ENCODE assay signal across 22 cellular contexts in genomic region chr7:100438172-100438571, GRCh38. TPM values are rescaled to one million over a fixed set of nuclear protein-coding genes. Genes with fewer than 3 reads are reported as not detected.
A peak's percentile ranks its signal among the peaks of the same experiment; 100 is the strongest.
DNase-seq lines count a peak whose midpoint lies in the region; ATAC-seq and TF ChIP-seq lines count a peak whose summit lies in the region.
"Had no signal": no experiment of that assay in that cellular context is flagged by ENCODE, and none has a peak within 500 bp of the region (broad histone marks: within the 10 kb centered on the region; RNA-seq: fewer than 3 reads in every experiment).

No MANE protein-coding gene starts in this region.

- TF ChIP-seq CTCF in 22Rv1 (IDR thresholded peaks at IDR 0.05) (no peak), natural killer cell (IDR thresholded peaks at IDR 0.05) (no peak), PC-3 (conservative IDR thresholded peaks at IDR 0.05; ENCODE audit: low read depth, low read length) (no peak)

- H3K27ac ChIP-seq in 22Rv1 (peak overlapping the region; percentile 100; the same call in 1 of the 2 replicates), PC-3 (ENCODE audit: low read length) (no peak overlapping the region)
- H3K27ac ChIP-seq in CD8-positive, alpha-beta memory T cell (ENCODE audit: low read depth, low read length) = no peak overlapping the region
- H3K27ac ChIP-seq: brain microvascular endothelial cell, C4-2B, pancreas had no signal

- no peaks in the 10 kb centered on the region for H3K9me3 ChIP-seq in CD8-positive, alpha-beta memory T cell (ENCODE audit: low read length)
- H3K9me3 ChIP-seq in PC-3 (ENCODE audit: low read length) = no peaks in the 10 kb centered on the region
- H3K9me3 ChIP-seq: left lung, pancreas had no signal

- ATAC-seq in natural killer cell (no peak), PC-3 (no peak), HG03025 (IDR thresholded peaks at IDR 0.05; ENCODE audit: low FRiP score, unreplicated experiment) (no peak)
- ATAC-seq: left lung, pancreas had no signal

- peaks cover 27% of the 10 kb centered on the region for H3K79me2 ChIP-seq in PC-3 (ENCODE audit: low read length)

- H3K36me3 ChIP-seq in CD8-positive, alpha-beta memory T cell (ENCODE audit: insufficient read depth, low read length) = peaks cover 14% of the 10 kb centered on the region
- H3K36me3 ChIP-seq in PC-3 (ENCODE audit: low read depth, low read length) = peaks cover 15% of the 10 kb centered on the region

- no peaks in the 10 kb centered on the region for H3K9me2 ChIP-seq in PC-3 (replicated peaks; ENCODE audit: low read length)

- no peak overlapping the region for H3K4me2 ChIP-seq in PC-3 (ENCODE audit: low read length)

- peaks cover 19 to 29% (median 23%) of the 10 kb centered on the region in 3 donors for H3K4me1 Mint-ChIP-seq in CD8-positive, alpha-beta memory T cell
- peaks cover 22% of the 10 kb centered on the region for H3K4me1 Mint-ChIP-seq in activated T-helper 1 cell treated with anti-CD3 and anti-CD28 coated beads, Interleukin-12 subunit alpha, Interleukin-12 subunit beta, Interleukin-2, Interleukin-4 antibody, amounts not matched to agents 30 ng/mL and 10 ng/mL and 1 ng/mL, durations not matched to agents 14 hours and 24 hours and 36 hours (ENCODE audit: low read depth)
- peaks cover 17 to 24% of the 10 kb centered on the region in 2 donors for H3K4me1 Mint-ChIP-seq in natural killer cell

- no peak overlapping the region for H3K4me3 ChIP-seq in CD8-positive, alpha-beta memory T cell (ENCODE audit: low read length)
- H3K4me3 ChIP-seq in PC-3 (ENCODE audit: low read length) = no peak overlapping the region
- H3K4me3 ChIP-seq: dorsolateral prefrontal cortex, left lung, pancreas had no signal

- H3K36me3 Mint-ChIP-seq in CD8-positive, alpha-beta memory T cell = peaks cover 0 to 29% (median 6%) of the 10 kb centered on the region in 3 donors
- H3K36me3 Mint-ChIP-seq in activated T-helper 1 cell treated with anti-CD3 and anti-CD28 coated beads, Interleukin-12 subunit alpha, Interleukin-12 subunit beta, Interleukin-2, Interleukin-4 antibody, amounts not matched to agents 30 ng/mL and 10 ng/mL and 1 ng/mL, durations not matched to agents 14 hours and 24 hours and 36 hours (ENCODE audit: low read depth) = peaks cover 22% of the 10 kb centered on the region
- no peaks in the 10 kb centered on the region for H3K36me3 Mint-ChIP-seq in natural killer cell

- no peaks in the 10 kb centered on the region for H3K27me3 Mint-ChIP-seq in CD8-positive, alpha-beta memory T cell
- H3K27me3 Mint-ChIP-seq in activated T-helper 1 cell treated with anti-CD3 and anti-CD28 coated beads, Interleukin-12 subunit alpha, Interleukin-12 subunit beta, Interleukin-2, Interleukin-4 antibody, amounts not matched to agents 30 ng/mL and 10 ng/mL and 1 ng/mL, durations not matched to agents 14 hours and 24 hours and 36 hours (ENCODE audit: insufficient read depth) = no peaks in the 10 kb centered on the region
- H3K27me3 Mint-ChIP-seq in natural killer cell (ENCODE audit: low read depth in 2 of 2) = no peaks in the 10 kb centered on the region

- no TSS peak for BruUV-seq in PC-3 (replicated peaks; lab: Mats Ljungman, UMichigan)

- no peak for DNase-seq in CD8-positive, alpha-beta memory T cell
- no peak for DNase-seq in activated T-helper 1 cell treated with anti-CD3 and anti-CD28 coated beads, Interleukin-12 subunit alpha, Interleukin-12 subunit beta, Interleukin-2, Interleukin-4 antibody, amounts not matched to agents 30 ng/mL and 10 ng/mL and 1 ng/mL, durations not matched to agents 14 hours and 24 hours and 36 hours (ENCODE audit: low spot score)
- DNase-seq in natural killer cell = no peak
- no peak for DNase-seq in T-helper 1 cell
- no peak for DNase-seq in PC-3
- no peak for DNase-seq in HUDEP-2 (lab: John Stamatoyannopoulos, UW; ENCODE audit: unreplicated experiment in 76 of 76)
- DNase-seq: activated CD4-positive, alpha-beta T cell treated with anti-CD3 and anti-CD28 coated beads, Interleukin-2, amount 50 U/mL, for 4 hours; activated gamma-delta T cell; brain microvascular endothelial cell; DND-41; HCEC 1CT; left lung; MV-4-11; nephron progenitor cell; Right ventricle myocardium superior had no signal

- no peaks in the 10 kb centered on the region for H3K27me3 ChIP-seq in CD8-positive, alpha-beta memory T cell (ENCODE audit: insufficient read depth, low read length, poor library complexity, severe bottlenecking)
- H3K27me3 ChIP-seq in PC-3 (ENCODE audit: low read length) = no peaks in the 10 kb centered on the region
- H3K27me3 ChIP-seq: brain microvascular endothelial cell, dorsolateral prefrontal cortex, left lung, pancreas had no signal

- peaks cover 0 to 3% (median 0%) of the 10 kb centered on the region in 5 donors for H3K9me3 Mint-ChIP-seq in CD8-positive, alpha-beta memory T cell
- H3K9me3 Mint-ChIP-seq in activated T-helper 1 cell treated with anti-CD3 and anti-CD28 coated beads, Interleukin-12 subunit alpha, Interleukin-12 subunit beta, Interleukin-2, Interleukin-4 antibody, amounts not matched to agents 30 ng/mL and 10 ng/mL and 1 ng/mL, durations not matched to agents 14 hours and 24 hours and 36 hours = no peaks in the 10 kb centered on the region
- no peaks in the 10 kb centered on the region for H3K9me3 Mint-ChIP-seq in natural killer cell
- H3K9me3 Mint-ChIP-seq: nephron progenitor cell had no signal

- POLR2A ChIA-PET in CD8-positive, alpha-beta memory T cell (lab: Charles Lee) = no interaction called here
- POLR2A ChIA-PET in PC-3 (lab: Charles Lee; ENCODE audit: unreplicated experiment) = interaction anchor here (0.7 kb wide), 1 partner anchor 1153 kb away, joined by 9 read pairs; no protein-coding TSS in a partner anchor

- H3K27ac Mint-ChIP-seq in CD8-positive, alpha-beta memory T cell = peak overlapping the region in 5 of 8 donors; percentile 8 to 76 (median 60)
- H3K27ac Mint-ChIP-seq in activated T-helper 1 cell treated with anti-CD3 and anti-CD28 coated beads, Interleukin-12 subunit alpha, Interleukin-12 subunit beta, Interleukin-2, Interleukin-4 antibody, amounts not matched to agents 30 ng/mL and 10 ng/mL and 1 ng/mL, durations not matched to agents 14 hours and 24 hours and 36 hours = peak overlapping the region; percentile 48
- no peak overlapping the region for H3K27ac Mint-ChIP-seq in natural killer cell
- H3K27ac Mint-ChIP-seq: nephron progenitor cell had no signal

- peaks cover 9% of the 10 kb centered on the region for H3F3A ChIP-seq in PC-3 (ENCODE audit: low read length, unreplicated experiment)

- H3K4me1 ChIP-seq in CD8-positive, alpha-beta memory T cell (ENCODE audit: insufficient read depth, low read length) = peaks cover 19% of the 10 kb centered on the region
- H3K4me1 ChIP-seq in PC-3 (ENCODE audit: insufficient read depth, low read length) = peaks cover 14% of the 10 kb centered on the region

- no peak overlapping the region for H3K9ac ChIP-seq in PC-3 (ENCODE audit: low read length)

- CTCF ChIA-PET in CD8-positive, alpha-beta memory T cell (lab: Charles Lee) = interaction anchor here (1.4 to 2.8 kb wide), 2 partner anchors 12 to 121 kb away, joined by 4 to 13 read pairs; no protein-coding TSS in a partner anchor
- CTCF ChIA-PET in PC-3 (lab: Charles Lee) = no interaction called here

- peak overlapping the region in 3 of 7 donors; percentile 24 to 58 (median 43) for H3K4me3 Mint-ChIP-seq in CD8-positive, alpha-beta memory T cell
- H3K4me3 Mint-ChIP-seq in activated T-helper 1 cell treated with anti-CD3 and anti-CD28 coated beads, Interleukin-12 subunit alpha, Interleukin-12 subunit beta, Interleukin-2, Interleukin-4 antibody, amounts not matched to agents 30 ng/mL and 10 ng/mL and 1 ng/mL, durations not matched to agents 14 hours and 24 hours and 36 hours = no peak overlapping the region
- H3K4me3 Mint-ChIP-seq in natural killer cell = peak overlapping the region; percentile 36
- H3K4me3 Mint-ChIP-seq: nephron progenitor cell had no signal

- intact Hi-C loops in activated T-helper 1 cell treated with anti-CD3 and anti-CD28 coated beads, Interleukin-12 subunit alpha, Interleukin-12 subunit beta, Interleukin-2, Interleukin-4 antibody, amounts not matched to agents 30 ng/mL and 10 ng/mL and 1 ng/mL, durations not matched to agents 14 hours and 24 hours and 36 hours (cut with micrococcal nuclease) = no loop called here
- intact Hi-C loops in natural killer cell (cut with micrococcal nuclease) = no loop called here
- intact Hi-C loops in PC-3 (cut with micrococcal nuclease) = no loop called here

- no peak overlapping the region for H2AFZ ChIP-seq in PC-3 (ENCODE audit: low read length)

- H4K20me1 ChIP-seq in PC-3 (ENCODE audit: low read length) = no peaks in the 10 kb centered on the region

RNA-seq across cellular contexts. Expression of gene PPP1R35, which starts 1.9 kb away (rescaled TPM):
- 10 to 100 TPM; 41.4 to 46.3 TPM for total RNA-seq in CD8-positive, alpha-beta memory T cell
- polyA plus RNA-seq in CD8-positive, alpha-beta memory T cell = 50.2 TPM
- 57.6 and 58.6 TPM in 2 replicates for total RNA-seq in activated T-helper 1 cell treated with anti-CD3 and anti-CD28 coated beads, Interleukin-12 subunit alpha, Interleukin-12 subunit beta, Interleukin-2, Interleukin-4 antibody, amounts not matched to agents 30 ng/mL and 10 ng/mL and 1 ng/mL, durations not matched to agents 14 hours and 24 hours and 36 hours
- total RNA-seq in natural killer cell = 10 to 100 TPM; 41.0 to 45.1 (median 44.7) TPM
- total RNA-seq in PC-3 (2014; rRNA removed) = 36.1 and 51.1 TPM in 2 replicates

RNA-seq across cellular contexts. Expression of gene MEPCE, which starts 8.5 kb away (rescaled TPM):
- total RNA-seq in CD8-positive, alpha-beta memory T cell = 10 to 100 TPM; 75.9 to 78.8 TPM
- polyA plus RNA-seq in CD8-positive, alpha-beta memory T cell = 13.6 TPM
- total RNA-seq in activated T-helper 1 cell treated with anti-CD3 and anti-CD28 coated beads, Interleukin-12 subunit alpha, Interleukin-12 subunit beta, Interleukin-2, Interleukin-4 antibody, amounts not matched to agents 30 ng/mL and 10 ng/mL and 1 ng/mL, durations not matched to agents 14 hours and 24 hours and 36 hours = 57.6 and 58.8 TPM in 2 replicates
- total RNA-seq in natural killer cell (10 to 100 TPM; 48.1 to 54.9 (median 54.1) TPM), PC-3 (2014; rRNA removed) (35.1 and 36.0 TPM in 2 replicates)

RNA-seq across cellular contexts. Expression of gene ZCWPW1, which starts 9.7 kb away (rescaled TPM):
- 1 to 10 TPM; 4.3 to 5.0 TPM for total RNA-seq in CD8-positive, alpha-beta memory T cell
- 6.5 TPM for polyA plus RNA-seq in CD8-positive, alpha-beta memory T cell
- total RNA-seq in activated T-helper 1 cell treated with anti-CD3 and anti-CD28 coated beads, Interleukin-12 subunit alpha, Interleukin-12 subunit beta, Interleukin-2, Interleukin-4 antibody, amounts not matched to agents 30 ng/mL and 10 ng/mL and 1 ng/mL, durations not matched to agents 14 hours and 24 hours and 36 hours = 2.0 and 2.4 TPM in 2 replicates
- total RNA-seq in natural killer cell (1 to 10 TPM; 5.6 to 7.8 (median 7.2) TPM), PC-3 (2014; rRNA removed) (1.4 and 2.2 TPM in 2 replicates)

RNA-seq across cellular contexts. Expression of gene SPACDR, which starts 25.9 kb away (rescaled TPM):
- 1 to 10 TPM in 1 of 2 experiments, under 1 TPM in 1; 1.00 to 1.7 TPM for total RNA-seq in CD8-positive, alpha-beta memory T cell
- polyA plus RNA-seq in CD8-positive, alpha-beta memory T cell = 0.56 TPM
- total RNA-seq in activated T-helper 1 cell treated with anti-CD3 and anti-CD28 coated beads, Interleukin-12 subunit alpha, Interleukin-12 subunit beta, Interleukin-2, Interleukin-4 antibody, amounts not matched to agents 30 ng/mL and 10 ng/mL and 1 ng/mL, durations not matched to agents 14 hours and 24 hours and 36 hours = 2.8 and 2.9 TPM in 2 replicates
- total RNA-seq in natural killer cell = 1 to 10 TPM; 2.3 to 4.1 (median 3.9) TPM
- 0.11 and 2.5 TPM in 2 replicates for total RNA-seq in PC-3 (2014; rRNA removed)
- total RNA-seq: LHCN-M2, ureter had no signal

RNA-seq across cellular contexts. Expression of gene TSC22D4, which starts 40.8 kb away (rescaled TPM):
- total RNA-seq in CD8-positive, alpha-beta memory T cell = 10 to 100 TPM; 96.2 to 99.1 TPM
- polyA plus RNA-seq in CD8-positive, alpha-beta memory T cell = 40.5 TPM
- total RNA-seq in activated T-helper 1 cell treated with anti-CD3 and anti-CD28 coated beads, Interleukin-12 subunit alpha, Interleukin-12 subunit beta, Interleukin-2, Interleukin-4 antibody, amounts not matched to agents 30 ng/mL and 10 ng/mL and 1 ng/mL, durations not matched to agents 14 hours and 24 hours and 36 hours = 126 and 134 TPM in 2 replicates
- total RNA-seq in natural killer cell (100 to 1,000 TPM; 140 to 173 (median 168) TPM), PC-3 (2014; rRNA removed) (57.1 and 66.1 TPM in 2 replicates)

Comparison
In these comparisons a context has a peak if more than half of its experiments do, and no peak if none do; other contexts are left out.
1. H3K27ac Mint-ChIP-seq: peak in CD8-positive, alpha-beta memory T cell (5 of 8) and activated T-helper 1 cell treated with anti-CD3 and anti-CD28 coated beads, Interleukin-12 subunit alpha, Interleukin-12 subunit beta, Interleukin-2, Interleukin-4 antibody, amounts not matched to agents 30 ng/mL and 10 ng/mL and 1 ng/mL, durations not matched to agents 14 hours and 24 hours and 36 hours (single experiment); none in natural killer cell (0 of 2).